1 cellular context compared by ENCODE assay signal in the genomic region with DNA sequence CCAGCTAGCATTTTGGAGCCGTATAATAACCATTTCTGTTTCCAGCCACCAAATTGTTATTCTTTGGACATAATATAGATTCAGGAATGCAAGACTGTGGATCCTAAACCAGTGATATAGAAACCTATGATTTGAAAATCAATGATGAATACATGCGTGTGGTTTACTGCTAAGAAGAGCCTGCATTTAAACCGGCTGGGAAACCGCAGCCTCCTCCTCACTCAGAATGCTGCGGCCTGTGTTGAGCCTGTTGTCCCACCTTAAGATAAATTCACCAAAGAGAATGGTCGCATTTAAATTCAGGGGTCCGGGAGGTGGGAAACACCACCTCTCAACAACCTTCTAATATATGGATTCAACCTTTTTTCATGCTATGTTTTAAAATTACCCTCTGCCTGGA.
TF ChIP-seq lines count a peak whose summit lies in the region.

No MANE protein-coding gene starts in this region.

TF ChIP-seq in GM12878, 131 proteins besides CTCF, POLR2A, EP300 and RAD21 (continued from another document and continues in another):
- no peak for TF ChIP-seq NKRF (conservative IDR thresholded peaks at IDR 0.05)
- TF ChIP-seq FOS (IDR thresholded peaks at IDR 0.05; ENCODE audit: borderline replicate concordance, extremely low read depth, insufficient read length) = no peak
- TF ChIP-seq E2F4 (IDR thresholded peaks at IDR 0.05; ENCODE audit: low read depth, low read length) = no peak
- TF ChIP-seq SREBF2 (IDR thresholded peaks at IDR 0.05; ENCODE audit: low read length) = no peak
- no peak for TF ChIP-seq ZNF274 (IDR thresholded peaks at IDR 0.05; ENCODE audit: insufficient read depth, insufficient read length)
- TF ChIP-seq IRF5 (IDR thresholded peaks at IDR 0.05; ENCODE audit: borderline replicate concordance) = no peak
- peak; percentile 66 for TF ChIP-seq ZNF687 (IDR thresholded peaks at IDR 0.05)
- no peak; a peak in 1 of 4 replicates for TF ChIP-seq BHLHE40 (IDR thresholded peaks at IDR 0.05; ENCODE audit: borderline replicate concordance in 1 of 2, low read depth in 2 of 2, low read length in 1 of 2)
- peak; percentile 56; a peak in 2 of 4 replicates for TF ChIP-seq IKZF2 (IDR thresholded peaks at IDR 0.05)
- TF ChIP-seq HDAC6 (IDR thresholded peaks at IDR 0.05; ENCODE audit: unreplicated experiment) = no peak
- TF ChIP-seq TBL1XR1 (IDR thresholded peaks at IDR 0.05; ENCODE audit: low read depth, low read length) = no peak
- TF ChIP-seq, protein P1, sequence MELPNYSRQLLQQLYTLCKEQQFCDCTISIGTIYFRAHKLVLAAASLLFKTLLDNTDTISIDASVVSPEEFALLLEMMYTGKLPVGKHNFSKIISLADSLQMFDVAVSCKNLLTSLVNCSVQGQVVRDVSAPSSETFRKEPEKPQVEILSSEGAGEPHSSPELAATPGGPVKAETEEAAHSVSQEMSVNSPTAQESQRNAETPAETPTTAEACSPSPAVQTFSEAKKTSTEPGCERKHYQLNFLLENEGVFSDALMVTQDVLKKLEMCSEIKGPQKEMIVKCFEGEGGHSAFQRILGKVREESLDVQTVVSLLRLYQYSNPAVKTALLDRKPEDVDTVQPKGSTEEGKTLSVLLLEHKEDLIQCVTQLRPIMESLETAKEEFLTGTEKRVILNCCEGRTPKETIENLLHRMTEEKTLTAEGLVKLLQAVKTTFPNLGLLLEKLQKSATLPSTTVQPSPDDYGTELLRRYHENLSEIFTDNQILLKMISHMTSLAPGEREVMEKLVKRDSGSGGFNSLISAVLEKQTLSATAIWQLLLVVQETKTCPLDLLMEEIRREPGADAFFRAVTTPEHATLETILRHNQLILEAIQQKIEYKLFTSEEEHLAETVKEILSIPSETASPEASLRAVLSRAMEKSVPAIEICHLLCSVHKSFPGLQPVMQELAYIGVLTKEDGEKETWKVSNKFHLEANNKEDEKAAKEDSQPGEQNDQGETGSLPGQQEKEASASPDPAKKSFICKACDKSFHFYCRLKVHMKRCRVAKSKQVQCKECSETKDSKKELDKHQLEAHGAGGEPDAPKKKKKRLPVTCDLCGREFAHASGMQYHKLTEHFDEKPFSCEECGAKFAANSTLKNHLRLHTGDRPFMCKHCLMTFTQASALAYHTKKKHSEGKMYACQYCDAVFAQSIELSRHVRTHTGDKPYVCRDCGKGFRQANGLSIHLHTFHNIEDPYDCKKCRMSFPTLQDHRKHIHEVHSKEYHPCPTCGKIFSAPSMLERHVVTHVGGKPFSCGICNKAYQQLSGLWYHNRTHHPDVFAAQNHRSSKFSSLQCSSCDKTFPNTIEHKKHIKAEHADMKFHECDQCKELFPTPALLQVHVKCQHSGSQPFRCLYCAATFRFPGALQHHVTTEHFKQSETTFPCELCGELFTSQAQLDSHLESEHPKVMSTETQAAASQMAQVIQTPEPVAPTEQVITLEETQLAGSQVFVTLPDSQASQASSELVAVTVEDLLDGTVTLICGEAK (IDR thresholded peaks at IDR 0.05; ENCODE audit: borderline replicate concordance) = no peak
- 0 out of 3 replicates have a peak, but pooled peaks of 1 of the 2 experiments have one; percentile 39 for TF ChIP-seq EGR1 (IDR thresholded peaks at IDR 0.05; ENCODE audit: borderline replicate concordance in 1 of 2, low read depth in 2 of 2, low read length in 2 of 2)
- TF ChIP-seq, protein P2, sequence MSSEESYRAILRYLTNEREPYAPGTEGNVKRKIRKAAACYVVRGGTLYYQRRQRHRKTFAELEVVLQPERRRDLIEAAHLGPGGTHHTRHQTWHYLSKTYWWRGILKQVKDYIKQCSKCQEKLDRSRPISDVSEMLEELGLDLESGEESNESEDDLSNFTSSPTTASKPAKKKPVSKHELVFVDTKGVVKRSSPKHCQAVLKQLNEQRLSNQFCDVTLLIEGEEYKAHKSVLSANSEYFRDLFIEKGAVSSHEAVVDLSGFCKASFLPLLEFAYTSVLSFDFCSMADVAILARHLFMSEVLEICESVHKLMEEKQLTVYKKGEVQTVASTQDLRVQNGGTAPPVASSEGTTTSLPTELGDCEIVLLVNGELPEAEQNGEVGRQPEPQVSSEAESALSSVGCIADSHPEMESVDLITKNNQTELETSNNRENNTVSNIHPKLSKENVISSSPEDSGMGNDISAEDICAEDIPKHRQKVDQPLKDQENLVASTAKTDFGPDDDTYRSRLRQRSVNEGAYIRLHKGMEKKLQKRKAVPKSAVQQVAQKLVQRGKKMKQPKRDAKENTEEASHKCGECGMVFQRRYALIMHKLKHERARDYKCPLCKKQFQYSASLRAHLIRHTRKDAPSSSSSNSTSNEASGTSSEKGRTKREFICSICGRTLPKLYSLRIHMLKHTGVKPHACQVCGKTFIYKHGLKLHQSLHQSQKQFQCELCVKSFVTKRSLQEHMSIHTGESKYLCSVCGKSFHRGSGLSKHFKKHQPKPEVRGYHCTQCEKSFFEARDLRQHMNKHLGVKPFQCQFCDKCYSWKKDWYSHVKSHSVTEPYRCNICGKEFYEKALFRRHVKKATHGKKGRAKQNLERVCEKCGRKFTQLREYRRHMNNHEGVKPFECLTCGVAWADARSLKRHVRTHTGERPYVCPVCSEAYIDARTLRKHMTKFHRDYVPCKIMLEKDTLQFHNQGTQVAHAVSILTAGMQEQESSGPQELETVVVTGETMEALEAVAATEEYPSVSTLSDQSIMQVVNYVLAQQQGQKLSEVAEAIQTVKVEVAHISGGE (CRISPR knock-in tag; IDR thresholded peaks at IDR 0.05) = no peak
- no peak for TF ChIP-seq SKIL (IDR thresholded peaks at IDR 0.05; ENCODE audit: low read depth, poor library complexity, severe bottlenecking)
- TF ChIP-seq BCL3 (IDR thresholded peaks at IDR 0.05; ENCODE audit: borderline replicate concordance, insufficient read depth, low read depth, low read length, poor library complexity, severe bottlenecking) = peak; percentile 37
- peak; percentile 35; the same call in 1 of the 2 replicates for TF ChIP-seq PAX5 (IDR thresholded peaks at IDR 0.05; ENCODE audit: borderline replicate concordance, low read depth, low read length)
- no peak; the same call in 1 of the 2 replicates for TF ChIP-seq MXI1 (IDR thresholded peaks at IDR 0.05; ENCODE audit: low read depth, low read length)
- TF ChIP-seq CUX1 (IDR thresholded peaks at IDR 0.05; ENCODE audit: insufficient replicate concordance, low read depth, low read length) = peak; percentile 71
